12 cellular contexts compared by ENCODE assay signal in the genomic region with DNA sequence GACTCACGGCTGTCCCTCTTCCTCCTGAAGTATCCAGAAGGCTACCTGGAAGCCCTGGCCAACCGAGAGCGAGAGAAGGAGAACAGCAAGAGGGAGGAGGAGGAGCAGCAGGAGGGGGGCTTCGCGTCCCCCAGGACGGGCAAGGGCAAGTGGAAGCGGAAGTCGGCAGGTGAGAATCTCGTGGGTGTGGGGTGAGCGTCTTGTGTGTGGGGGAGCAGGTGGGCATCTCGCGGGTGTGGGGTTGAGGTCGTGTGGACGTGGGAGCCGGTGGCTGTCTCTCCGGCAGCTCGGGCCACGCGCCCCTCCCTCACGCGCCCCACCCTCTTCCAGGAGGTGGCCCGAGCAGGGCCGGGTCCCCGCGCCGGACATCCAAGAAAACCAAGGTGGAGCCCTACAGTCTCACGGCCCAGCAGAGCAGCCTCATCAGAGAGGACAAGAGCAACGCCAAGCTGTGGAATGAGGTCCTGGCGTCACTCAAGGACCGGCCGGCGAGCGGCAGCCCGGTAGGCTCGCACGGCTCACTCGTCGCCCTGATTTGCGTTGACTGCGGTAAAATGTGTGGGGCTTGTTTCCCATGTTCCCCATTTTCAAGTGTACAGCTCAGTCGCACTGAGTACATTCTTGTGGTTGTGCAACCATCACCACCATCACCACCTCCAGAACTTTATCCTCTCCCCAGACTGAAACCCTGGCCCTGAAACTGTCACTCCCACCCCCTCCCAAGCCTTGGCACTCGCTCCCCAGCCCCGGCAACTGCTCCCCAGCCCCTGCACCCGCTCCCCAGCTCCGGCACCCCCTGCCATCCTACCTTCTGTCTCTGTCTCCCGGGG. TPM values are rescaled to one million over a fixed set of nuclear protein-coding genes. Genes with fewer than 3 reads are reported as not detected.
DNase-seq lines count a peak whose midpoint lies in the region; ATAC-seq and TF ChIP-seq lines count a peak whose summit lies in the region.
"Not testable (repeated sequence)": the region's sequence is repeated elsewhere in the genome, so short reads cannot be mapped to it uniquely, and the experiment has no call there.
"Had no signal": no experiment of that assay in that cellular context is flagged by ENCODE, and none has a peak within 500 bp of the region (broad histone marks: within the 10 kb centered on the region; RNA-seq: fewer than 3 reads in every experiment).

No MANE protein-coding gene starts in this region.

- not testable (repeated sequence) for H3K9me3 ChIP-seq in A673 (ENCODE audit: low read depth, low read length, poor library complexity, severe bottlenecking); HEK293 (ENCODE audit: control insufficient read depth, insufficient read depth, low read depth, low read length); neural progenitor cell (ENCODE audit: low read depth)

- not testable (repeated sequence) for TF ChIP-seq CTCF in A673 (conservative IDR thresholded peaks at IDR 0.05; ENCODE audit: low read depth, low read length); HEK293 (tag by site-specific recombination; IDR thresholded peaks at IDR 0.05); RWPE1 (conservative IDR thresholded peaks at IDR 0.05; ENCODE audit: low read depth); activated CD8-positive, alpha-beta T cell treated with anti-CD3 and anti-CD28 coated beads for 36 hours (IDR thresholded peaks at IDR 0.05); chondrocyte (IDR thresholded peaks at IDR 0.05); neural progenitor cell (IDR thresholded peaks at IDR 0.05)

- ATAC-seq in activated CD8-positive, alpha-beta T cell treated with anti-CD3 and anti-CD28 coated beads for 36 hours = not testable (repeated sequence)

- H3K4me3 Mint-ChIP-seq in activated CD8-positive, alpha-beta T cell treated with anti-CD3 and anti-CD28 coated beads for 36 hours; activated naive CD8-positive, alpha-beta T cell treated with anti-CD3 and anti-CD28 coated beads for 36 hours; chondrocyte (ENCODE audit: unreplicated experiment); neural progenitor cell: not testable (repeated sequence)

- not testable (repeated sequence) for H3F3A ChIP-seq in neural progenitor cell (ENCODE audit: low read depth)

- intact Hi-C loops in A673 (cut with micrococcal nuclease; ENCODE audit: unreplicated experiment); activated CD8-positive, alpha-beta T cell treated with anti-CD3 and anti-CD28 coated beads for 36 hours (cut with micrococcal nuclease): not testable (repeated sequence)

- not testable (repeated sequence) for H3K27me3 Mint-ChIP-seq in activated CD8-positive, alpha-beta T cell treated with anti-CD3 and anti-CD28 coated beads for 36 hours; activated naive CD8-positive, alpha-beta T cell treated with anti-CD3 and anti-CD28 coated beads for 36 hours; chondrocyte (ENCODE audit: low read depth); neural progenitor cell (ENCODE audit: insufficient read depth, low read depth)

- DNase-seq in A673 (ENCODE audit: low spot score); RWPE1 (ENCODE audit: low spot score); activated CD8-positive, alpha-beta T cell treated with anti-CD3 and anti-CD28 coated beads for 36 hours; activated naive CD8-positive, alpha-beta T cell treated with anti-CD3 and anti-CD28 coated beads for 36 hours; chondrocyte (ENCODE audit: low spot score); neural progenitor cell (ENCODE audit: low spot score): not testable (repeated sequence)

- H4K20me1 ChIP-seq in neural progenitor cell (ENCODE audit: low read depth) = not testable (repeated sequence)

- H3K9ac ChIP-seq in neural progenitor cell = not testable (repeated sequence)

- H3K36me3 Mint-ChIP-seq in activated CD8-positive, alpha-beta T cell treated with anti-CD3 and anti-CD28 coated beads for 36 hours (ENCODE audit: low read depth) = peaks cover 62% of the 10 kb centered on the region
- H3K36me3 Mint-ChIP-seq in activated naive CD8-positive, alpha-beta T cell treated with anti-CD3 and anti-CD28 coated beads for 36 hours = peaks cover 63% of the 10 kb centered on the region
- peaks cover 19% of the 10 kb centered on the region for H3K36me3 Mint-ChIP-seq in chondrocyte (ENCODE audit: low read depth)
- H3K36me3 Mint-ChIP-seq in neural progenitor cell = peaks cover 34% of the 10 kb centered on the region

- H3K36me3 ChIP-seq in A673 (ENCODE audit: insufficient read depth, low read length, poor library complexity, severe bottlenecking) (peaks cover 82% of the 10 kb centered on the region), HEK293 (ENCODE audit: control insufficient read depth in 2 of 2, insufficient read depth in 1 of 2, low read length in 2 of 2) (peaks cover 33 to 86% of the 10 kb centered on the region in 2 experiments; a peak in 2 of 3 replicates)
- H3K36me3 ChIP-seq in neural progenitor cell = not testable (repeated sequence)

- H2AFZ ChIP-seq in neural progenitor cell (replicated peaks) = not testable (repeated sequence)

- not testable (repeated sequence) for H3K79me2 ChIP-seq in neural progenitor cell (ENCODE audit: low read depth)

- not testable (repeated sequence) for H3K27me3 ChIP-seq in A673 (replicated peaks; ENCODE audit: insufficient read depth, low read depth, low read length, poor library complexity); neural progenitor cell

- H3K9me3 Mint-ChIP-seq in activated CD8-positive, alpha-beta T cell treated with anti-CD3 and anti-CD28 coated beads for 36 hours; activated naive CD8-positive, alpha-beta T cell treated with anti-CD3 and anti-CD28 coated beads for 36 hours; chondrocyte (ENCODE audit: low read depth); neural progenitor cell: not testable (repeated sequence)

- not testable (repeated sequence) for H3K4me2 ChIP-seq in neural progenitor cell

- H3K4me1 Mint-ChIP-seq in activated CD8-positive, alpha-beta T cell treated with anti-CD3 and anti-CD28 coated beads for 36 hours (ENCODE audit: low read depth); activated naive CD8-positive, alpha-beta T cell treated with anti-CD3 and anti-CD28 coated beads for 36 hours; chondrocyte (ENCODE audit: low read depth); neural progenitor cell: not testable (repeated sequence)

- not testable (repeated sequence) for H3K4me1 ChIP-seq in A673 (ENCODE audit: insufficient read depth, low read length, poor library complexity, severe bottlenecking); HEK293 (ENCODE audit: control insufficient read depth, insufficient read depth, low read length); neural progenitor cell

- POLR2A ChIA-PET in A673 (lab: Charles Lee; ENCODE audit: low non-redundant PET); RWPE1 (lab: Yijun Ruan, JAX; ENCODE audit: low non-redundant PET): not testable (repeated sequence)
- POLR2A ChIA-PET in HEK293 (lab: Yijun Ruan, JAX) = interaction anchor here (0.6 kb wide), 1 partner anchor 77 kb away, joined by 4 read pairs; no protein-coding TSS in a partner anchor
- POLR2A ChIA-PET in activated CD8-positive, alpha-beta T cell treated with anti-CD3 and anti-CD28 coated beads for 36 hours (lab: Charles Lee) = interaction anchor here (1.0 kb wide), 1 partner anchor 15 kb away, joined by 3 read pairs; no protein-coding TSS in a partner anchor

- H3K27ac Mint-ChIP-seq in activated CD8-positive, alpha-beta T cell treated with anti-CD3 and anti-CD28 coated beads for 36 hours = peak overlapping the region; percentile 71
- H3K27ac Mint-ChIP-seq in activated naive CD8-positive, alpha-beta T cell treated with anti-CD3 and anti-CD28 coated beads for 36 hours = peak overlapping the region; percentile 67
- peak overlapping the region; percentile 12 for H3K27ac Mint-ChIP-seq in chondrocyte (ENCODE audit: unreplicated experiment)
- peak overlapping the region; percentile 64 for H3K27ac Mint-ChIP-seq in neural progenitor cell

- not testable (repeated sequence) for BruUV-seq in A673 (replicated peaks; lab: Mats Ljungman, UMichigan)

- CTCF ChIA-PET in A673 (lab: Charles Lee); HEK293 (lab: Yijun Ruan, JAX); activated CD8-positive, alpha-beta T cell treated with anti-CD3 and anti-CD28 coated beads for 36 hours (lab: Charles Lee): not testable (repeated sequence)
- CTCF ChIA-PET in RWPE1 (lab: Yijun Ruan, JAX) = interaction anchor here (0.7 kb wide), 1 partner anchor 195 kb away, joined by 3 read pairs; no protein-coding TSS in a partner anchor

- not testable (repeated sequence) for H3K4me3 ChIP-seq in A673 (ENCODE audit: low read depth, low read length, poor library complexity, severe bottlenecking); HEK293 (ENCODE audit: low read depth, low read length); neural progenitor cell

- peak overlapping the region; percentile 68 for H3K27ac ChIP-seq in A673 (ENCODE audit: low read depth, low read length, poor library complexity, severe bottlenecking)
- H3K27ac ChIP-seq in HEK293 (ENCODE audit: extremely low read depth, low read depth, low read length); neural progenitor cell: not testable (repeated sequence)
- peak overlapping the region; percentile 32 for H3K27ac ChIP-seq in RWPE1

RNA-seq across cellular contexts. Expression of a gene that starts 14.4 kb away (rescaled TPM):
- total RNA-seq in A673 (2021) (30.0 and 34.8 TPM in 2 replicates), chondrocyte (50.7 to 53.2 TPM (median 52.2 TPM) in 3 replicates), neural progenitor cell (ENCODE audit: low replicate concordance) (16.0 and 45.1 TPM in 2 replicates)
- 10 to 100 TPM; 46.3 to 46.6 TPM for total RNA-seq in activated CD8-positive, alpha-beta T cell treated with anti-CD3 and anti-CD28 coated beads for 36 hours
- 10 to 100 TPM; 29.4 to 31.3 TPM for total RNA-seq in activated naive CD8-positive, alpha-beta T cell treated with anti-CD3 and anti-CD28 coated beads for 36 hours

RNA-seq across cellular contexts. Expression of a gene that starts 45.2 kb away (rescaled TPM):
- 192 and 203 TPM in 2 replicates for total RNA-seq in A673 (2021)
- total RNA-seq in activated CD8-positive, alpha-beta T cell treated with anti-CD3 and anti-CD28 coated beads for 36 hours = 100 to 1,000 TPM; 173 to 175 TPM
- 100 to 1,000 TPM; 244 to 245 TPM for total RNA-seq in activated naive CD8-positive, alpha-beta T cell treated with anti-CD3 and anti-CD28 coated beads for 36 hours
- 15.7 to 42.5 TPM (median 17.4 TPM) in 3 replicates for total RNA-seq in chondrocyte
- 34.1 and 74.7 TPM in 2 replicates for total RNA-seq in neural progenitor cell (ENCODE audit: low replicate concordance)

RNA-seq across cellular contexts. Expression of a gene that starts 51.8 kb away (rescaled TPM):
- total RNA-seq in A673 (2021) = not detected in 2 replicates
- under 1 TPM; 0.18 to 0.20 TPM for total RNA-seq in activated CD8-positive, alpha-beta T cell treated with anti-CD3 and anti-CD28 coated beads for 36 hours
- total RNA-seq in activated naive CD8-positive, alpha-beta T cell treated with anti-CD3 and anti-CD28 coated beads for 36 hours = under 1 TPM in 1 of 2 experiments, not detected in 1; 0.12 TPM
- 0.41 TPM in 1 of 3 replicates, not detected in the others for total RNA-seq in chondrocyte
- total RNA-seq in neural progenitor cell (ENCODE audit: low replicate concordance) = not detected in 2 replicates
- total RNA-seq: GM23248, HepG2, HT-29, OCI-LY7, SJCRH30 had no signal

Comparison
In these comparisons a context has a peak if more than half of its experiments do, and no peak if none do; other contexts are left out.
1. H3K27ac Mint-ChIP-seq: peak in every context shown above with its lines; median percentile 71 in activated CD8-positive, alpha-beta T cell treated with anti-CD3 and anti-CD28 coated beads for 36 hours; 67 in activated naive CD8-positive, alpha-beta T cell treated with anti-CD3 and anti-CD28 coated beads for 36 hours; 64 in neural progenitor cell; 12 in chondrocyte.